13 cellular contexts compared by ENCODE assay signal in genomic region chr6:97292671-97293070, GRCh38.
"Had no signal": no experiment of that assay in that cellular context is flagged by ENCODE, and none has a peak within 500 bp of the region (broad histone marks: within the 10 kb centered on the region; RNA-seq: fewer than 3 reads in every experiment).

No MANE protein-coding gene starts in this region.

- H3K27ac ChIP-seq: adrenal gland, dorsolateral prefrontal cortex, hepatocyte, spleen had no signal

- H3K27me3 ChIP-seq: adrenal gland, hepatocyte, spleen had no signal

- H3K9me3 ChIP-seq: adrenal gland had no signal

- H3K4me3 ChIP-seq: adrenal gland, dorsolateral prefrontal cortex, hepatocyte, spleen had no signal

- ATAC-seq: esophagus mucosa; sciatic nerve; stimulated activated naive B cell treated with anti-CD40 and anti-IgM and Interleukin-4, amounts not matched to agents 10 μg/mL and 1 μg/mL and 100 μg/mL, for 72 hours had no signal

- DNase-seq: activated B cell treated with CpG ODN at 0.5 μM for 24 hours; activated CD4-positive, alpha-beta T cell treated with anti-CD3 and anti-CD28 coated beads, Interleukin-2, amount 50 U/mL, for 1 hour; activated naive CD4-positive, alpha-beta T cell treated with anti-CD3 and anti-CD28 coated beads, Interleukin-2, amount 10 ng/mL, durations not matched to agents 7 days and 5 days; adrenal gland; cerebellar nuclear complex; dorsolateral prefrontal cortex; spleen; stimulated activated CD4-positive, alpha-beta T cell treated with anti-CD3 and anti-CD28 coated beads, Interleukin-2, amount 100 ng/mL, for 24 hours; stimulated activated naive B cell treated with anti-CD40 and anti-IgM and Interleukin-4, amounts not matched to agents 10 μg/mL and 1 μg/mL and 100 μg/mL, for 72 hours; trophoblast cell had no signal

- H3K36me3 ChIP-seq: adrenal gland, spleen had no signal

- H3K4me1 ChIP-seq: adrenal gland, spleen had no signal
